Comparison of ENCODE assay signal across 6 cellular contexts in genomic region chr3:153275514-153275913, GRCh38.
"Had no signal": no experiment of that assay in that cellular context is flagged by ENCODE, and none has a peak within 500 bp of the region (broad histone marks: within the 10 kb centered on the region; RNA-seq: fewer than 3 reads in every experiment).

No MANE protein-coding gene starts in this region.

- DNase-seq: GM23248, GOT3, H7, HCEC 1CT, KG1 had no signal

- H2AFZ ChIP-seq: GM23248 had no signal

- H3K9me3 Mint-ChIP-seq: IgD-negative memory B cell had no signal

- H3K4me3 Mint-ChIP-seq: IgD-negative memory B cell had no signal

- H3K27ac ChIP-seq: GM23248 had no signal

- H3K9ac ChIP-seq: GM23248 had no signal

- H3K4me3 ChIP-seq: GM23248 had no signal
